In genomic region chr9:89377411-89377810, GRCh38 we compare ENCODE assay signal across 20 cellular contexts. TPM values are rescaled to one million over a fixed set of nuclear protein-coding genes. Genes with fewer than 3 reads are reported as not detected.
A peak's percentile ranks its signal among the peaks of the same experiment; 100 is the strongest.
DNase-seq lines count a peak whose midpoint lies in the region; ATAC-seq, FAIRE-seq and TF ChIP-seq lines count a peak whose summit lies in the region.
"Had no signal": no experiment of that assay in that cellular context is flagged by ENCODE, and none has a peak within 500 bp of the region (broad histone marks: within the 10 kb centered on the region; RNA-seq: fewer than 3 reads in every experiment).

No MANE protein-coding gene starts in this region.

- RAD21 ChIA-PET in GM12878 (lab: Charles Lee; ENCODE audit: unreplicated experiment), result no interaction called here

- H3K4me1 ChIP-seq in GM12878 (ENCODE audit: control insufficient read depth, insufficient read depth, low read length) (peaks cover 15% of the 10 kb centered on the region), spleen (peaks cover 13 to 97% (median 40%) of the 10 kb centered on the region in 6 donors)
- H3K4me1 ChIP-seq: ascending aorta had no signal

- H3K4me1 Mint-ChIP-seq in activated T-cell treated with anti-CD3 and anti-CD28 coated beads, Interleukin-2, amount 50 U/mL, for 72 hours (ENCODE audit: low read depth), result peaks cover 53% of the 10 kb centered on the region

- no peaks in the 10 kb centered on the region; the same call in 1 of the 2 replicates for H4K20me1 ChIP-seq in GM12878 (ENCODE audit: control insufficient read depth, insufficient read depth)

- no peaks in the 10 kb centered on the region for H3K9me3 Mint-ChIP-seq in activated T-cell treated with anti-CD3 and anti-CD28 coated beads, Interleukin-2, amount 50 U/mL, for 72 hours
- H3K9me3 Mint-ChIP-seq: neural progenitor cell had no signal

- H3K4me3 ChIP-seq in GM12878 (no peak overlapping the region), spleen (no peak overlapping the region)
- H3K4me3 ChIP-seq: ascending aorta, neural progenitor cell, thoracic aorta had no signal

- CTCF ChIA-PET in GM12878 (lab: Yijun Ruan, JAX), result interaction anchor here (1.2 kb wide), 1 partner anchor 171 kb away, joined by 4 read pairs; no protein-coding TSS in a partner anchor

- no peaks in the 10 kb centered on the region for H3K27me3 Mint-ChIP-seq in activated T-cell treated with anti-CD3 and anti-CD28 coated beads, Interleukin-2, amount 50 U/mL, for 72 hours (ENCODE audit: low read depth)

- H3K36me3 Mint-ChIP-seq in activated T-cell treated with anti-CD3 and anti-CD28 coated beads, Interleukin-2, amount 50 U/mL, for 72 hours (ENCODE audit: insufficient read depth in 2 of 2), result peaks cover 9 to 28% of the 10 kb centered on the region in 2 donors

- H3K9me3 ChIP-seq in GM12878 (replicated peaks; ENCODE audit: control insufficient read depth, insufficient read depth, low read length) (no peaks in the 10 kb centered on the region), spleen (no peaks in the 10 kb centered on the region)
- H3K9me3 ChIP-seq: ascending aorta, thoracic aorta had no signal

- H3K27me3 ChIP-seq in GM12878 (replicated peaks in 1 of 2; ENCODE audit: control insufficient read depth in 2 of 2, insufficient read depth in 2 of 2, low read length in 1 of 2) (no peaks in the 10 kb centered on the region), spleen (replicated peaks in 1 of 7) (no peaks in the 10 kb centered on the region)
- H3K27me3 ChIP-seq: ascending aorta, neural progenitor cell had no signal

- 0 out of 2 replicates have a peak, but pooled peaks have one; percentile 30 for TF ChIP-seq POLR2A in GM12878 (IDR thresholded peaks at IDR 0.05; ENCODE audit: low read depth, low read length)
- TF ChIP-seq POLR2A in spleen (IDR thresholded peaks at IDR 0.05), result no peak

- ATAC-seq in activated T-cell treated with anti-CD3 and anti-CD28 coated beads, Interleukin-2, amount 50 U/mL, for 72 hours (replicated peaks in 1 of 2), result no peak
- ATAC-seq in GM12878 (no peak), GM21360 (IDR thresholded peaks at IDR 0.05; ENCODE audit: unreplicated experiment) (no peak)
- ATAC-seq: left colon had no signal

- peak overlapping the region; percentile 75 for H3K27ac Mint-ChIP-seq in activated T-cell treated with anti-CD3 and anti-CD28 coated beads, Interleukin-2, amount 50 U/mL, for 72 hours
- H3K27ac Mint-ChIP-seq: neural progenitor cell had no signal

- peaks cover 30 to 33% of the 10 kb centered on the region in 2 experiments for H3K36me3 ChIP-seq in GM12878 (ENCODE audit: control insufficient read depth in 2 of 2, insufficient read depth in 2 of 2, low read length in 1 of 2)
- peaks cover 2 to 65% (median 53%) of the 10 kb centered on the region in 6 donors for H3K36me3 ChIP-seq in spleen
- H3K36me3 ChIP-seq: neural progenitor cell had no signal

- no peak overlapping the region for H3K27ac ChIP-seq in GM12878 (ENCODE audit: control insufficient read depth, insufficient read depth)
- peak overlapping the region in 2 of 8 donors; percentile 4 to 86 for H3K27ac ChIP-seq in spleen
- H3K27ac ChIP-seq: ascending aorta, neural progenitor cell, thoracic aorta, VCaP had no signal

- no peak for FAIRE-seq in GM12878 (lab: Jason Lieb, UNC)

- SMC1A ChIA-PET in GM12878 (lab: Charles Lee; ENCODE audit: uncharacterized antibody, unreplicated experiment), result no interaction called here

- TF ChIP-seq CTCF in GM12878 (IDR thresholded peaks at IDR 0.05 in 2 of 3, conservative IDR thresholded peaks at IDR 0.05 in 1 of 3; ENCODE audit: control insufficient read depth in 2 of 3, extremely low read depth in 1 of 3, insufficient read depth in 1 of 3, low read depth in 3 of 3, low read length in 3 of 3), result no peak
- no peak for TF ChIP-seq CTCF in spleen (IDR thresholded peaks at IDR 0.05 in 8 of 11, conservative IDR thresholded peaks at IDR 0.05 in 3 of 11)

- in situ Hi-C loops in GM12878 (cut with MboI), result no loop called here

- no peak overlapping the region for H3K9ac ChIP-seq in GM12878 (ENCODE audit: control insufficient read depth, insufficient read depth, low read length)
- H3K9ac ChIP-seq: neural progenitor cell had no signal

- no peaks in the 10 kb centered on the region for H3K79me2 ChIP-seq in GM12878 (ENCODE audit: control insufficient read depth, insufficient read depth, low read length)

- no peak overlapping the region for H2AFZ ChIP-seq in GM12878 (ENCODE audit: control insufficient read depth, low read depth, low read length)
- H2AFZ ChIP-seq: neural progenitor cell had no signal

- WGBS in GM12878 (ENCODE audit: insufficient coverage, insufficient replicate concordance, low lambda C conversion rate, missing lambda C conversion rate), result 85% methylated on average over 12 of the region's 12 CpGs
- WGBS in spleen, 5 donors, result 73 to 91% (median 82%) methylated on average over 12 of the region's 12 CpGs

- intact Hi-C loops in GM12878 (cut with micrococcal nuclease; ENCODE audit: unreplicated experiment) (no loop called here), spleen (cut with DNase I; ENCODE audit: low total_unique reads) (no loop called here)

- no TSS peak for BruUV-seq in GM12878 (replicated peaks; lab: Mats Ljungman, UMichigan)

- TF ChIP-seq RAD21 in GM12878 (IDR thresholded peaks at IDR 0.05; ENCODE audit: insufficient read depth, low read depth, low read length), result no peak

- no peak overlapping the region for H3K4me2 ChIP-seq in GM12878 (ENCODE audit: control insufficient read depth, insufficient read depth)
- H3K4me2 ChIP-seq: neural progenitor cell had no signal

- H3K4me3 Mint-ChIP-seq in activated T-cell treated with anti-CD3 and anti-CD28 coated beads, Interleukin-2, amount 50 U/mL, for 72 hours, result no peak overlapping the region
- H3K4me3 Mint-ChIP-seq: neural progenitor cell had no signal

- POLR2A ChIA-PET in GM12878 (lab: Charles Lee), result no interaction called here

- DNase-seq in activated T-cell treated with anti-CD3 and anti-CD28 coated beads, Interleukin-2, amount 50 U/mL, for 72 hours, result no peak
- DNase-seq in activated T-cell treated with anti-CD3 and anti-CD28 coated beads for 4 hours (no peak), MV-4-11 (lab: John Stamatoyannopoulos, UW) (peak; percentile 48), GM12878 (ENCODE audit: low read depth, low spot score) (no peak), spleen (peak; percentile 64), EL (no peak)
- no peak for DNase-seq in activated effector memory CD4-positive, alpha-beta T cell treated with anti-CD3 and anti-CD28 coated beads, Interleukin-2, amount 50 U/mL, for 16 hours
- DNase-seq: activated CD8-positive, alpha-beta memory T cell treated with anti-CD3 and anti-CD28 coated beads for 24 hours; DND-41; effector CD8-positive, alpha-beta T cell; Karpas-422; left colon; NCI-H1092 treated with DMSO at 0.1 percent for 48 hours; NCI-H2107; NCI-H524 had no signal

- TF ChIP-seq EP300 in GM12878 (IDR thresholded peaks at IDR 0.05; ENCODE audit: borderline replicate concordance in 1 of 2, control insufficient read depth in 1 of 2, low read depth in 2 of 2, low read length in 2 of 2), result no peak

TF ChIP-seq in GM12878, 131 proteins besides CTCF, POLR2A, EP300 and RAD21 (continues in another document):
- TF ChIP-seq ZNF687 (IDR thresholded peaks at IDR 0.05), result no peak
- no peak for TF ChIP-seq RELA (IDR thresholded peaks at IDR 0.05; ENCODE audit: borderline replicate concordance, partially characterized antibody)

RNA-seq across cellular contexts. Expression of gene SECISBP2, which starts 59.1 kb away (rescaled TPM):
- 10 to 100 TPM; 41.6 to 47.0 TPM for total RNA-seq in activated T-cell treated with anti-CD3 and anti-CD28 coated beads, Interleukin-2, amount 50 U/mL, for 72 hours
- 321 and 348 TPM in 2 replicates for total RNA-seq in GM12878 (2013; cell fraction: nucleolus; rRNA removed)
- total RNA-seq in GM12878 (2014; rRNA removed) (31.6 and 36.7 TPM in 2 replicates), GM12878 (2014; rRNA removed; fragmentation: Illumina TruSeq; extraction: Trizol) (38.2 and 39.7 TPM in 2 replicates), GM12878 (2021) (24.7 and 32.3 TPM in 2 replicates), spleen (100 to 1,000 TPM in 1 of 7 donors, 10 to 100 TPM in 6; 55.7 to 117 (median 86.7) TPM)
- polyA plus RNA-seq in GM12878 (2011; ENCODE audit: low read depth), result 20.6 TPM
- polyA plus RNA-seq in GM12878 (2011; rRNA removed) (50.5 and 60.7 TPM in 2 replicates), GM12878 (2014; fragmentation: Illumina TruSeq; extraction: Trizol) (48.3 and 67.1 TPM in 2 replicates), GM12878 (2014; fragmentation: Nextera tagmentation; extraction: Ambion mirVana) (1 to 10 TPM; 4.6 to 6.6 TPM), GM12878 (2014; rRNA removed) (31.0 and 36.8 TPM in 2 replicates), GM12878 (2016; fragmentation: Nextera tagmentation; extraction: Ambion mirVana) (10 to 100 TPM; 22.5 to 27.4 TPM), spleen (10 to 100 TPM; 20.7 to 40.2 (median 38.4) TPM)
- polyA plus RNA-seq in GM12878 (2011; cell fraction: cytosol; rRNA removed), result 24.4 and 28.6 TPM in 2 replicates
- polyA plus RNA-seq in GM12878 (2011; cell fraction: nucleus; rRNA removed), result 145 and 161 TPM in 2 replicates
- polyA plus RNA-seq in GM12878 (2012), result 25.4 and 30.0 TPM in 2 replicates
- 34.5 and 34.8 TPM in 2 replicates for polyA minus RNA-seq in GM12878 (2011; rRNA and poly(A)+ RNA removed)
- polyA minus RNA-seq in GM12878 (2011; cell fraction: cytosol; rRNA and poly(A)+ RNA removed), result 8.3 and 12.6 TPM in 2 replicates
- polyA minus RNA-seq in GM12878 (2011; cell fraction: nucleus; rRNA and poly(A)+ RNA removed), result 43.3 and 71.2 TPM in 2 replicates

Comparison
In these comparisons a context has a peak if more than half of its experiments do, and no peak if none do; other contexts are left out.
1. DNase-seq: peak in MV-4-11 (single experiment) and spleen (single experiment); none in activated T-cell treated with anti-CD3 and anti-CD28 coated beads, Interleukin-2, amount 50 U/mL, for 72 hours (0 of 2), activated T-cell treated with anti-CD3 and anti-CD28 coated beads for 4 hours (single experiment), GM12878 (single experiment), EL (single experiment) and activated effector memory CD4-positive, alpha-beta T cell treated with anti-CD3 and anti-CD28 coated beads, Interleukin-2, amount 50 U/mL, for 16 hours (single experiment).